Comparison of ENCODE assay signal across 27 cellular contexts in genomic region chr22:36910461-36910860, GRCh38. TPM values are rescaled to one million over a fixed set of nuclear protein-coding genes. Genes with fewer than 3 reads are reported as not detected.
"Had no signal": no experiment of that assay in that cellular context is flagged by ENCODE, and none has a peak within 500 bp of the region (broad histone marks: within the 10 kb centered on the region; RNA-seq: fewer than 3 reads in every experiment).

No MANE protein-coding gene starts in this region.

- H3K9me3 ChIP-seq: breast epithelium, esophagus muscularis mucosa, gastroesophageal sphincter, pancreas, psoas muscle, right atrium auricular region, spleen, testis had no signal

- H3K4me1 ChIP-seq: gastroesophageal sphincter, pancreas, psoas muscle, right atrium auricular region, testis had no signal

- ATAC-seq: activated CD8-positive, alpha-beta T cell treated with anti-CD3 and anti-CD28 coated beads for 36 hours; activated T-cell treated with anti-CD3 and anti-CD28 coated beads, Interleukin-2, amount 50 U/mL, for 4 hours; activated T-helper 17 cell treated with anti-CD3 and anti-CD28 coated beads, Interleukin-2, amount 50 U/mL, for 72 hours; gastroesophageal sphincter; left cardiac atrium; naive thymus-derived CD8-positive, alpha-beta T cell; pancreas; psoas muscle; T-helper 17 cell had no signal

- H3K4me2 ChIP-seq: hepatocyte had no signal

- H3K79me2 ChIP-seq: hepatocyte had no signal

- H3K4me3 Mint-ChIP-seq: activated CD8-positive, alpha-beta T cell treated with anti-CD3 and anti-CD28 coated beads for 36 hours; activated naive CD4-positive, alpha-beta T cell treated with anti-CD3 and anti-CD28 coated beads, Interleukin-2, amount 50 U/mL, for 24 hours; activated T-cell treated with anti-CD3 and anti-CD28 coated beads, Interleukin-2, amount 50 U/mL, for 4 hours; activated T-helper 17 cell treated with anti-CD3 and anti-CD28 coated beads, Interleukin-2, amount 50 U/mL, for 72 hours; endodermal cell; mesothelial cell of epicardium; naive thymus-derived CD8-positive, alpha-beta T cell; neural crest cell; T-helper 17 cell had no signal

- H3K27me3 ChIP-seq: breast epithelium, pancreas, right atrium auricular region, testis had no signal

- H3K36me3 Mint-ChIP-seq: activated naive CD4-positive, alpha-beta T cell treated with anti-CD3 and anti-CD28 coated beads, Interleukin-2, amount 50 U/mL, for 24 hours; mesothelial cell of epicardium; naive thymus-derived CD8-positive, alpha-beta T cell had no signal

- H3K4me1 Mint-ChIP-seq: activated naive CD4-positive, alpha-beta T cell treated with anti-CD3 and anti-CD28 coated beads, Interleukin-2, amount 50 U/mL, for 24 hours had no signal

- H2AFZ ChIP-seq: hepatocyte had no signal

- H3K36me3 ChIP-seq: breast epithelium, esophagus muscularis mucosa, gastroesophageal sphincter, pancreas, right atrium auricular region, spleen had no signal

- H3K27ac ChIP-seq: breast epithelium, esophagus muscularis mucosa, gastroesophageal sphincter, hepatocyte, pancreas, psoas muscle, right atrium auricular region, spleen, testis had no signal

- H3K9me3 Mint-ChIP-seq: activated CD8-positive, alpha-beta T cell treated with anti-CD3 and anti-CD28 coated beads for 36 hours; activated naive CD4-positive, alpha-beta T cell treated with anti-CD3 and anti-CD28 coated beads, Interleukin-2, amount 50 U/mL, for 24 hours; activated T-cell treated with anti-CD3 and anti-CD28 coated beads, Interleukin-2, amount 50 U/mL, for 4 hours; activated T-helper 17 cell treated with anti-CD3 and anti-CD28 coated beads, Interleukin-2, amount 50 U/mL, for 72 hours; endodermal cell; naive thymus-derived CD8-positive, alpha-beta T cell; neural crest cell had no signal

- H3K4me3 ChIP-seq: breast epithelium, esophagus muscularis mucosa, gastroesophageal sphincter, hepatocyte, pancreas, psoas muscle, right atrium auricular region, spleen, testis had no signal

- H3K27ac Mint-ChIP-seq: activated CD8-positive, alpha-beta T cell treated with anti-CD3 and anti-CD28 coated beads for 36 hours; activated naive CD4-positive, alpha-beta T cell treated with anti-CD3 and anti-CD28 coated beads, Interleukin-2, amount 50 U/mL, for 24 hours; activated T-helper 17 cell treated with anti-CD3 and anti-CD28 coated beads, Interleukin-2, amount 50 U/mL, for 72 hours; endodermal cell; mesothelial cell of epicardium; naive thymus-derived CD8-positive, alpha-beta T cell; T-helper 17 cell had no signal

- DNase-seq: activated CD4-positive, alpha-beta T cell treated with anti-CD3 and anti-CD28 coated beads, Interleukin-2, amount 50 U/mL, for 1 hour; activated CD4-positive, CD25-positive, alpha-beta regulatory T cell treated with anti-CD3 and anti-CD28 coated beads, Interleukin-2, amount 50 U/mL, for 72 hours; activated CD8-positive, alpha-beta T cell treated with anti-CD3 and anti-CD28 coated beads for 36 hours; activated T-cell treated with anti-CD3 and anti-CD28 coated beads, Interleukin-2, amount 50 U/mL, for 4 hours; central memory CD4-positive, alpha-beta T cell; endodermal cell; islet precursor cell; left cardiac atrium; naive thymus-derived CD8-positive, alpha-beta T cell; nucleus accumbens; pancreas; psoas muscle; spleen; stimulated activated naive CD4-positive, alpha-beta T cell treated with Interleukin-2 at 50 U/mL for 16 hours; T-helper 17 cell; T1000; testis; trophoblast cell had no signal

RNA-seq across cellular contexts. Expression of gene CSF2RB, which starts 3.0 kb away (rescaled TPM):
- total RNA-seq: endodermal cell, neural crest cell had no signal

RNA-seq across cellular contexts. Expression of gene NCF4, which starts 49.7 kb away (rescaled TPM):
- total RNA-seq: endodermal cell, mesothelial cell of epicardium, neural crest cell had no signal
